ENCODE assay signal across 10 cellular contexts in the genomic region with DNA sequence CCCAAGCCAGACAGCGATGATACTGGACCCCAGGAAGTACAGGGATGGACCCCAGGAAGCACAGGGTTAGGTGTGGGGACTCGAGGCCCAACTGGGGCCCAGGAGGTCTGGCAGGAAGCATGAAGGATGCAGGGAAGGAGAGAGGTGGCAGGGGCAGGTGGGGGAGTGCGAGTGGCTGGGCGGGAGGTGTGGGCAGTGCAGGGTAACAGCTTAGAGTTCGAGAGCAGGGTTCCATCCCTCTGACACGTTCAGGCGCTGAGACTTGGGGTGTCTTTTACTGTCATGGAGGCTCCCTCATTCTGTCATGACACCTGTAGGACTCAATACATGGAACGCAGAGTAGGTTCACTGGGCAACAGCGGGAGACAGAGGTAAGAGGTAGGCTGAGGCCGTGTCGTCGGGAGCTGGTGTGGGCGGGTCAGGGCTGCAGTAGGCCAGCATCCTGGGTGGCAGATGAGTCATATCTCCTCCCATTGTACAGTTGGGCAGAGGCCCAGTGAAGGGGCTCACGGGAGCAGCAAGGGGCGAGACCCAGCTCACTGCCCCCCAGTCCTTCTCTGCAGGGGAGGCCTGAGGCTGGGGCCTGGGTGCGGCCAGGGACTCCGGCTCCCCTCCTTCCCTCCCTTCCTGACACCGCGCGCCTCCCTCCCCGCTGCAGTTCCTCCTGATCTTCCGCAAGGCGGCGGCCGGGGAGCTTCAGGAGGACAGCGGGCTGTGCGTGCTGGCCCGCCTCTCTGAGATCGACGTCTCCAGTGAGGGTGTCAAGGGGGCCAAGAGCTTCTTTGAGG. TPM values are rescaled to one million over a fixed set of nuclear protein-coding genes. Genes with fewer than 3 reads are reported as not detected.
A peak's percentile ranks its signal among the peaks of the same experiment; 100 is the strongest.
DNase-seq lines count a peak whose midpoint lies in the region; ATAC-seq and TF ChIP-seq lines count a peak whose summit lies in the region.
"Had no signal": no experiment of that assay in that cellular context is flagged by ENCODE, and none has a peak within 500 bp of the region (broad histone marks: within the 10 kb centered on the region; RNA-seq: fewer than 3 reads in every experiment).

No MANE protein-coding gene starts in this region.

- no TSS peak for BruUV-seq in Caco-2 (replicated peaks; lab: Mats Ljungman, UMichigan)

- no peak overlapping the region for H3K4me3 ChIP-seq in Caco-2 (ENCODE audit: low read depth, low read length)
- no peak overlapping the region for H3K4me3 ChIP-seq in SJCRH30
- H3K4me3 ChIP-seq in epithelial cell of esophagus (ENCODE audit: low read length), result no peak overlapping the region
- H3K4me3 ChIP-seq in neural progenitor cell, result no peak overlapping the region
- H3K4me3 ChIP-seq in coronary artery, result no peak overlapping the region
- no peak overlapping the region for H3K4me3 ChIP-seq in gastrocnemius medialis
- H3K4me3 ChIP-seq: skin epidermis had no signal

- H3K4me1 Mint-ChIP-seq in Caco-2 (ENCODE audit: low read depth, unreplicated experiment) (peaks cover 9% of the 10 kb centered on the region), neural progenitor cell (peaks cover 14% of the 10 kb centered on the region)

- H2AFZ ChIP-seq in neural progenitor cell (replicated peaks), result no peak overlapping the region

- H3K27me3 ChIP-seq in Caco-2 (replicated peaks; ENCODE audit: control insufficient read depth, insufficient read depth, low read length) (no peaks in the 10 kb centered on the region), SJCRH30 (no peaks in the 10 kb centered on the region), neural progenitor cell (no peaks in the 10 kb centered on the region), gastrocnemius medialis (no peaks in the 10 kb centered on the region)

- POLR2A ChIA-PET in Caco-2 (lab: Charles Lee), result no interaction called here

- H3K27me3 Mint-ChIP-seq in Caco-2 (ENCODE audit: insufficient read depth, unreplicated experiment) (no peaks in the 10 kb centered on the region), neural progenitor cell (ENCODE audit: insufficient read depth, low read depth) (peaks cover 11% of the 10 kb centered on the region)

- H3K9me3 Mint-ChIP-seq in Caco-2 (ENCODE audit: unreplicated experiment), result no peaks in the 10 kb centered on the region
- peaks cover 1% of the 10 kb centered on the region for H3K9me3 Mint-ChIP-seq in neural progenitor cell

- TF ChIP-seq POLR2A in gastrocnemius medialis (IDR thresholded peaks at IDR 0.05), result no peak

- H3F3A ChIP-seq in neural progenitor cell (ENCODE audit: low read depth), result no peaks in the 10 kb centered on the region

- H3K4me2 ChIP-seq in neural progenitor cell, result no peak overlapping the region

- H3K36me3 ChIP-seq in Caco-2 (ENCODE audit: control insufficient read depth, insufficient read depth, low read length) (no peaks in the 10 kb centered on the region), SJCRH30 (peaks cover 48% of the 10 kb centered on the region), neural progenitor cell (no peaks in the 10 kb centered on the region), gastrocnemius medialis (no peaks in the 10 kb centered on the region)

- H3K27ac Mint-ChIP-seq in Caco-2 (ENCODE audit: unreplicated experiment) (peak overlapping the region; percentile 59), neural progenitor cell (peak overlapping the region; percentile 86)

- intact Hi-C loops in Caco-2 (cut with micrococcal nuclease; ENCODE audit: unreplicated experiment) (no loop called here), gastrocnemius medialis (cut with DNase I; ENCODE audit: low total_unique reads) (no loop called here)

- H3K27ac ChIP-seq in SJCRH30, result peak overlapping the region; percentile 57
- H3K27ac ChIP-seq in neural progenitor cell, result no peak overlapping the region
- H3K27ac ChIP-seq in coronary artery, result no peak overlapping the region
- H3K27ac ChIP-seq in gastrocnemius medialis, result no peak overlapping the region

- H4K20me1 ChIP-seq in neural progenitor cell (ENCODE audit: low read depth), result no peaks in the 10 kb centered on the region

- CTCF ChIA-PET in Caco-2 (lab: Charles Lee), result no interaction called here

- H3K36me3 Mint-ChIP-seq in Caco-2 (ENCODE audit: insufficient read depth, unreplicated experiment), result no peaks in the 10 kb centered on the region
- H3K36me3 Mint-ChIP-seq in neural progenitor cell, result no peaks in the 10 kb centered on the region

- H3K4me3 Mint-ChIP-seq in Caco-2 (ENCODE audit: unreplicated experiment), result no peak overlapping the region
- H3K4me3 Mint-ChIP-seq in neural progenitor cell, result peak overlapping the region; percentile 50

- DNase-seq in Caco-2 (no peak), SJCRH30 (peak; percentile 58 to 62), epithelial cell of esophagus (ENCODE audit: low read depth) (peak; percentile 27), neural progenitor cell (ENCODE audit: low spot score) (no peak), coronary artery (ENCODE audit: low spot score) (no peak), gastrocnemius medialis (no peak), GM13977 (ENCODE audit: low spot score) (no peak)

- in situ Hi-C loops in gastrocnemius medialis (cut with MboI; ENCODE audit: low sequenced_read_pairs in 4 of 4) (loop anchor here in 2 of 4 donors (25.0 kb wide), 2 partner anchors 289 to 314 kb away; no protein-coding TSS in a partner anchor), GM13977 (cut with MboI; ENCODE audit: low pct_unique_long_range_greater_than_20kb, low sequenced_read_pairs, unreplicated experiment) (no loop called here)

- H3K9ac ChIP-seq in neural progenitor cell, result no peak overlapping the region

- H3K4me1 ChIP-seq in Caco-2, result peaks cover 15% of the 10 kb centered on the region
- peaks cover 32% of the 10 kb centered on the region for H3K4me1 ChIP-seq in SJCRH30
- no peaks in the 10 kb centered on the region for H3K4me1 ChIP-seq in neural progenitor cell
- H3K4me1 ChIP-seq in gastrocnemius medialis, result no peaks in the 10 kb centered on the region

- no peak for ATAC-seq in HG02973 (IDR thresholded peaks at IDR 0.05; ENCODE audit: unreplicated experiment)
- ATAC-seq in gastrocnemius medialis, result no peak

- TF ChIP-seq CTCF in Caco-2 (IDR thresholded peaks at IDR 0.05; ENCODE audit: insufficient read depth in 1 of 2, low read depth in 1 of 2, low read length in 1 of 2, severe bottlenecking in 1 of 2, unreplicated experiment in 1 of 2) (no peak), epithelial cell of esophagus (IDR thresholded peaks at IDR 0.05; ENCODE audit: insufficient read depth, low read depth, low read length, missing control alignments) (no peak), neural progenitor cell (IDR thresholded peaks at IDR 0.05) (no peak), coronary artery (IDR thresholded peaks at IDR 0.05) (no peak), gastrocnemius medialis (IDR thresholded peaks at IDR 0.05 in 4 of 5, conservative IDR thresholded peaks at IDR 0.05 in 1 of 5) (no peak), GM13977 (IDR thresholded peaks at IDR 0.05; ENCODE audit: extremely low read depth, insufficient read depth, missing control alignments) (no peak)

- H3K9me3 ChIP-seq in Caco-2 (no peaks in the 10 kb centered on the region), SJCRH30 (replicated peaks) (no peaks in the 10 kb centered on the region), neural progenitor cell (ENCODE audit: low read depth) (no peaks in the 10 kb centered on the region), gastrocnemius medialis (no peaks in the 10 kb centered on the region)

- H3K79me2 ChIP-seq in neural progenitor cell (ENCODE audit: low read depth), result no peaks in the 10 kb centered on the region

RNA-seq across cellular contexts. Expression of a gene that starts 11.6 kb away (rescaled TPM):
- total RNA-seq in Caco-2 (2022), result not detected in 2 replicates
- 0.12 and 0.28 TPM in 2 replicates for total RNA-seq in SJCRH30 (2014; rRNA removed; shearing (Covaris generic))
- total RNA-seq in neural progenitor cell (ENCODE audit: low replicate concordance), result not detected in 2 replicates
- 10 to 100 TPM in 1 of 4 donors, not detected in 3; 67.3 TPM for total RNA-seq in gastrocnemius medialis
- total RNA-seq: epithelial cell of proximal tubule had no signal

RNA-seq across cellular contexts. Expression of a gene that starts 17.0 kb away (rescaled TPM):
- total RNA-seq in Caco-2 (2022), result 29.5 and 30.3 TPM in 2 replicates
- total RNA-seq in SJCRH30 (2014; rRNA removed; shearing (Covaris generic)), result 203 and 208 TPM in 2 replicates
- 6.5 and 14.5 TPM in 2 replicates for total RNA-seq in neural progenitor cell (ENCODE audit: low replicate concordance)
- 1 to 10 TPM; 2.9 to 8.1 (median 5.3) TPM for total RNA-seq in gastrocnemius medialis

RNA-seq across cellular contexts. Expression of a gene that starts 29.8 kb away (rescaled TPM):
- total RNA-seq in Caco-2 (2022) (not detected in 2 replicates), neural progenitor cell (ENCODE audit: low replicate concordance) (not detected in 2 replicates), gastrocnemius medialis (not detected)
- total RNA-seq in SJCRH30 (2014; rRNA removed; shearing (Covaris generic)), result 0.55 TPM in 1 of 2 replicates, not detected in the other
- total RNA-seq: epithelial cell of proximal tubule had no signal

RNA-seq across cellular contexts. Expression of a gene that starts 49.2 kb away (rescaled TPM):
- not detected in 2 replicates for total RNA-seq in Caco-2 (2022)
- total RNA-seq in SJCRH30 (2014; rRNA removed; shearing (Covaris generic)), result 18.3 and 24.2 TPM in 2 replicates
- not detected in 2 replicates for total RNA-seq in neural progenitor cell (ENCODE audit: low replicate concordance)
- total RNA-seq in gastrocnemius medialis, result not detected
- total RNA-seq: epithelial cell of proximal tubule had no signal

Comparison
In these comparisons a context has a peak if more than half of its experiments do, and no peak if none do; other contexts are left out.
1. DNase-seq: peak in SJCRH30 (2 of 2) and epithelial cell of esophagus (single experiment); none in Caco-2 (0 of 2), neural progenitor cell (single experiment), coronary artery (single experiment), gastrocnemius medialis (0 of 2) and GM13977 (single experiment).